Comparison of ENCODE assay signal across 17 cellular contexts in genomic region chr6:11950109-11950508, GRCh38.
"Had no signal": no experiment of that assay in that cellular context is flagged by ENCODE, and none has a peak within 500 bp of the region (broad histone marks: within the 10 kb centered on the region; RNA-seq: fewer than 3 reads in every experiment).

No MANE protein-coding gene starts in this region.

- H3K27ac Mint-ChIP-seq: activated naive CD4-positive, alpha-beta T cell treated with anti-CD3 and anti-CD28 coated beads, Interleukin-2, amount 50 U/mL, for 24 hours; stimulated activated effector memory CD8-positive, alpha-beta T cell treated with anti-CD3 and anti-CD28 coated beads, Interleukin-12 subunit alpha, Interleukin-12 subunit beta, amount 100 ng/mL, for 72 hours; T-helper 1 cell treated with Interleukin-12 subunit alpha and Interleukin-12 subunit beta and Interleukin-4 antibody, amounts not matched to agents 30 μg/mL and 1 μg/mL, for 36 hours had no signal

- H3K4me3 Mint-ChIP-seq: activated naive CD4-positive, alpha-beta T cell treated with anti-CD3 and anti-CD28 coated beads, Interleukin-2, amount 50 U/mL, for 24 hours; naive thymus-derived CD8-positive, alpha-beta T cell; stimulated activated effector memory CD8-positive, alpha-beta T cell treated with anti-CD3 and anti-CD28 coated beads, Interleukin-12 subunit alpha, Interleukin-12 subunit beta, amount 100 ng/mL, for 72 hours; T-helper 1 cell treated with Interleukin-12 subunit alpha and Interleukin-12 subunit beta and Interleukin-4 antibody, amounts not matched to agents 30 μg/mL and 1 μg/mL, for 36 hours had no signal

- H3K4me1 Mint-ChIP-seq: activated naive CD4-positive, alpha-beta T cell treated with anti-CD3 and anti-CD28 coated beads, Interleukin-2, amount 50 U/mL, for 24 hours; naive thymus-derived CD8-positive, alpha-beta T cell; stimulated activated effector memory CD8-positive, alpha-beta T cell treated with anti-CD3 and anti-CD28 coated beads, Interleukin-12 subunit alpha, Interleukin-12 subunit beta, amount 100 ng/mL, for 72 hours had no signal

- ATAC-seq: activated CD4-positive, CD25-positive, alpha-beta regulatory T cell treated with anti-CD3 and anti-CD28 coated beads, Interleukin-2, amount 50 U/mL, for 24 hours; heart right ventricle; naive thymus-derived CD8-positive, alpha-beta T cell; right cardiac atrium; stimulated activated effector memory CD8-positive, alpha-beta T cell treated with anti-CD3 and anti-CD28 coated beads, Interleukin-12 subunit alpha, Interleukin-12 subunit beta, amount 100 ng/mL, for 72 hours had no signal

- H3K36me3 ChIP-seq: gastrocnemius medialis, heart right ventricle, prostate gland, stomach had no signal

- H3K27me3 ChIP-seq: dorsolateral prefrontal cortex, gastrocnemius medialis, heart right ventricle, stomach had no signal

- H3K9me3 Mint-ChIP-seq: activated naive CD4-positive, alpha-beta T cell treated with anti-CD3 and anti-CD28 coated beads, Interleukin-2, amount 50 U/mL, for 24 hours; naive thymus-derived CD8-positive, alpha-beta T cell; stimulated activated effector memory CD8-positive, alpha-beta T cell treated with anti-CD3 and anti-CD28 coated beads, Interleukin-12 subunit alpha, Interleukin-12 subunit beta, amount 100 ng/mL, for 72 hours; T-helper 1 cell treated with Interleukin-12 subunit alpha and Interleukin-12 subunit beta and Interleukin-4 antibody, amounts not matched to agents 30 μg/mL and 1 μg/mL, for 36 hours had no signal

- DNase-seq: activated gamma-delta T cell; dorsolateral prefrontal cortex; gastrocnemius medialis; heart right ventricle; mesenchymal stem cell; naive thymus-derived CD8-positive, alpha-beta T cell; right cardiac atrium; small intestine; stimulated activated CD4-positive, alpha-beta T cell treated with anti-CD3 and anti-CD28 coated beads, Interleukin-4, amount 100 ng/mL, for 24 hours; stomach; trophoblast cell had no signal

- H3K27ac ChIP-seq: dorsolateral prefrontal cortex, epithelial cell of prostate, gastrocnemius medialis, heart right ventricle, prostate gland, stomach had no signal

- H3K4me1 ChIP-seq: gastrocnemius medialis, heart right ventricle, prostate gland, stomach had no signal

- H3K4me3 ChIP-seq: dorsolateral prefrontal cortex, gastrocnemius medialis, heart right ventricle, prostate gland, stomach had no signal

- H3K9me3 ChIP-seq: gastrocnemius medialis, heart right ventricle, prostate gland, stomach had no signal

- H3K27me3 Mint-ChIP-seq: activated naive CD4-positive, alpha-beta T cell treated with anti-CD3 and anti-CD28 coated beads, Interleukin-2, amount 50 U/mL, for 24 hours; naive thymus-derived CD8-positive, alpha-beta T cell had no signal

- H3K36me3 Mint-ChIP-seq: activated naive CD4-positive, alpha-beta T cell treated with anti-CD3 and anti-CD28 coated beads, Interleukin-2, amount 50 U/mL, for 24 hours; naive thymus-derived CD8-positive, alpha-beta T cell; stimulated activated effector memory CD8-positive, alpha-beta T cell treated with anti-CD3 and anti-CD28 coated beads, Interleukin-12 subunit alpha, Interleukin-12 subunit beta, amount 100 ng/mL, for 72 hours had no signal
